Comparison of ENCODE assay signal across 8 cellular contexts in the genomic region with DNA sequence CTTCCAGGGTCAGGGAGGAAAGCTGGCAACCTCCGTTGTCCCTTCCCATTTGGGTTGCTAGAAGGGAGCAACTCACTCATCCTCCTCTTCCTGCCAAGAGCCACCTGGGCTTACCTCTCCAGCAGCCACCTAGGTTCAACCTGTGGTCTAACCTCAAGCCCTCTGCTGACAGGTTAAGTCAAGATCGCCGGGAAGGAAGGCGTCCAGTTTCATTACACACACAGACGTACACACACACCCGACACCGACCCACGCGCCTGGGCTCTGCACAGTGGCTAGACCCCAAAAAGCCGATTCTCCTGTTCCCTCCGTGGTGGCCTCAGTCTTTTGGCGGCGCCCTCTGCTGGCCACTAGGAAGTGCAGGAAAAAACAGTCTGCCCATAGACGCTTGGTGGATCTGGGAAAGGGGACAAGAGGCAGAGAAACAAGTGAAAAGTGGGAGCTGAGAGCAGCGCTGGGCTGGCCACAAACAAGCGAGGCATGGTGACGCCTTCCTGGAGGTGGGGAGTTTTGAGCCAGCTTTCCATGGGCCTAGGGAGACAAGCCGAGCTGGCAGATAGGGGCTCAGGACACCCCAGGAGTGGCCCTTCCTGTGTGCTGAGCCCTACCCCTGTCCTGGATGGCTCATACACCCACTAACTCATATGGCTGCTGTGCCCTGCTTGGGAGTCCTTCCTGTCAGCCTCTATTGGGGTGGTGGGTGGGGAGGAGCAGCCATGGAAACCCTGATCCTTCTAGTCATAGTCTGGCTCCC. TPM values are rescaled to one million over a fixed set of nuclear protein-coding genes. Genes with fewer than 3 reads are reported as not detected.
DNase-seq lines count a peak whose midpoint lies in the region; ATAC-seq and TF ChIP-seq lines count a peak whose summit lies in the region.

No MANE protein-coding gene starts in this region.

- TF ChIP-seq CTCF in DOHH2 (IDR thresholded peaks at IDR 0.05; ENCODE audit: low read depth, low read length, poor library complexity, severe bottlenecking), result peak; percentile 97
- TF ChIP-seq CTCF in mammary epithelial cell (conservative IDR thresholded peaks at IDR 0.05 in 1 of 2, IDR thresholded peaks at IDR 0.05 in 1 of 2; ENCODE audit: extremely low read depth in 1 of 2, insufficient read depth in 1 of 2, low read depth in 1 of 2, low read length in 2 of 2), result peak; percentile 92

- H3K4me3 ChIP-seq in DOHH2 (ENCODE audit: low read length) (peak overlapping the region; percentile 72), mammary epithelial cell (replicated peaks in 1 of 3; ENCODE audit: insufficient read depth in 1 of 3, low read depth in 2 of 3, low read length in 3 of 3) (no peak overlapping the region)

- H3K9me3 ChIP-seq in DOHH2 (ENCODE audit: control insufficient read depth, insufficient read depth, low read length) (no peaks in the 10 kb centered on the region), mammary epithelial cell (replicated peaks; ENCODE audit: insufficient read depth, low read length) (no peaks in the 10 kb centered on the region)

- H3K4me1 Mint-ChIP-seq in T-helper 1 cell treated with Interleukin-12 subunit alpha and Interleukin-12 subunit beta and Interleukin-4 antibody, amounts not matched to agents 30 μg/mL and 1 μg/mL, for 36 hours (ENCODE audit: low read depth), result peaks cover 28% of the 10 kb centered on the region

- 0 out of 2 replicates have a peak, but pooled peaks cover 2% of the 10 kb centered on the region for H3F3A ChIP-seq in DOHH2 (ENCODE audit: control insufficient read depth, insufficient read depth)

- peak overlapping the region; percentile 81 for H3K4me3 Mint-ChIP-seq in T-helper 1 cell treated with Interleukin-12 subunit alpha and Interleukin-12 subunit beta and Interleukin-4 antibody, amounts not matched to agents 30 μg/mL and 1 μg/mL, for 36 hours

- peaks cover 23% of the 10 kb centered on the region for H3K27me3 ChIP-seq in DOHH2 (ENCODE audit: control insufficient read depth, low read length)
- no peaks in the 10 kb centered on the region for H3K27me3 ChIP-seq in mammary epithelial cell (ENCODE audit: insufficient read depth, low read length)

- BruUV-seq in mammary epithelial cell (replicated peaks; lab: Mats Ljungman, UMichigan), result no TSS peak

- H3K9ac ChIP-seq in mammary epithelial cell (ENCODE audit: insufficient read depth, low read length), result no peak overlapping the region

- dilution Hi-C loops in mammary epithelial cell (cut with HindIII; ENCODE audit: low sequenced_read_pairs), result no loop called here

- H3K79me2 ChIP-seq in DOHH2 (ENCODE audit: control insufficient read depth, low read length) (no peaks in the 10 kb centered on the region), mammary epithelial cell (ENCODE audit: insufficient read depth, low read length) (no peaks in the 10 kb centered on the region)

- CTCF ChIA-PET in mammary epithelial cell (lab: Charles Lee; ENCODE audit: low non-redundant PET), result interaction anchor here (0.7 kb wide), 1 partner anchor 426 kb away, joined by 5 read pairs; no protein-coding TSS in a partner anchor

- H3K27ac ChIP-seq in DOHH2 (ENCODE audit: low read depth, low read length) (no peak overlapping the region), mammary epithelial cell (ENCODE audit: insufficient read depth, low read depth, low read length) (peak overlapping the region; percentile 27)

- H3K27ac Mint-ChIP-seq in T-helper 1 cell treated with Interleukin-12 subunit alpha and Interleukin-12 subunit beta and Interleukin-4 antibody, amounts not matched to agents 30 μg/mL and 1 μg/mL, for 36 hours, result peak overlapping the region; percentile 45

- peaks cover 19% of the 10 kb centered on the region for H3K27me3 Mint-ChIP-seq in T-helper 1 cell treated with Interleukin-12 subunit alpha and Interleukin-12 subunit beta and Interleukin-4 antibody, amounts not matched to agents 30 μg/mL and 1 μg/mL, for 36 hours (ENCODE audit: low read depth)

- ATAC-seq in HG02973 (IDR thresholded peaks at IDR 0.05; ENCODE audit: unreplicated experiment) (peak; percentile 36), left lobe of liver (peak; percentile 68), HG03025 (IDR thresholded peaks at IDR 0.05; ENCODE audit: low FRiP score, unreplicated experiment) (no peak)

- peaks cover 62% of the 10 kb centered on the region for H3K4me1 ChIP-seq in DOHH2 (ENCODE audit: control insufficient read depth, low read length)
- peaks cover 61% of the 10 kb centered on the region for H3K4me1 ChIP-seq in mammary epithelial cell (ENCODE audit: insufficient read depth, low read length)

- H3K36me3 Mint-ChIP-seq in T-helper 1 cell treated with Interleukin-12 subunit alpha and Interleukin-12 subunit beta and Interleukin-4 antibody, amounts not matched to agents 30 μg/mL and 1 μg/mL, for 36 hours (ENCODE audit: low read depth), result no peaks in the 10 kb centered on the region

- H3K4me2 ChIP-seq in DOHH2 (ENCODE audit: low read length) (peak overlapping the region; percentile 77), mammary epithelial cell (ENCODE audit: insufficient read depth, low read depth, low read length) (peak overlapping the region; percentile 14)

- H3K9me2 ChIP-seq in DOHH2 (replicated peaks; ENCODE audit: control insufficient read depth, low read length), result no peaks in the 10 kb centered on the region

- WGBS in mammary epithelial cell (ENCODE audit: low coverage, missing lambda C conversion rate), result 2% methylated on average over 18 of the region's 18 CpGs

- H3K36me3 ChIP-seq in DOHH2 (ENCODE audit: control insufficient read depth, low read length), result no peaks in the 10 kb centered on the region
- H3K36me3 ChIP-seq in mammary epithelial cell (ENCODE audit: insufficient read depth, low read length), result no peaks in the 10 kb centered on the region

- H4K20me1 ChIP-seq in DOHH2 (ENCODE audit: control insufficient read depth, insufficient read depth, low read depth, low read length) (no peaks in the 10 kb centered on the region), mammary epithelial cell (ENCODE audit: insufficient read depth, low read length) (no peaks in the 10 kb centered on the region)

- DNase-seq in mammary epithelial cell (peak; percentile 83), left lobe of liver (ENCODE audit: low spot score) (peak; percentile 66), NCI-H1105 treated with DMSO at 0.1 percent for 48 hours (lab: John Stamatoyannopoulos, UW) (no peak)
- DNase-seq in stimulated activated CD4-positive, alpha-beta T cell treated with anti-CD3 and anti-CD28 coated beads, TNF-alpha, amount 100 ng/mL, for 24 hours (ENCODE audit: low read depth in 3 of 3), result peak; percentile 38 to 69 (median 50)

- H3K9me3 Mint-ChIP-seq in T-helper 1 cell treated with Interleukin-12 subunit alpha and Interleukin-12 subunit beta and Interleukin-4 antibody, amounts not matched to agents 30 μg/mL and 1 μg/mL, for 36 hours, result no peaks in the 10 kb centered on the region

- peak overlapping the region; percentile 28 for H2AFZ ChIP-seq in mammary epithelial cell (ENCODE audit: low read depth, low read length)

- in situ Hi-C loops in mammary epithelial cell (cut with MboI; ENCODE audit: low sequenced_read_pairs in 2 of 2), result loop anchor here (5.0 to 25.0 kb wide), 3 partner anchors 163 to 352 kb away; a partner anchor contains a TSS

- intact Hi-C loops in mammary epithelial cell (cut with micrococcal nuclease), result loop anchor here (1.0 to 10.0 kb wide), 9 partner anchors 68 to 560 kb away; a partner anchor contains a TSS

RNA-seq across cellular contexts. Expression of a gene that starts 52.7 kb away (rescaled TPM):
- total RNA-seq in mammary epithelial cell, result 10 to 100 TPM; 57.2 to 82.0 TPM
- polyA plus RNA-seq in mammary epithelial cell, result 110 TPM
- 56.3 TPM for polyA minus RNA-seq in mammary epithelial cell
- total RNA-seq in left lobe of liver, result 35.3 TPM

RNA-seq across cellular contexts. Expression of a gene that starts 52.8 kb away (rescaled TPM):
- 100 to 1,000 TPM; 121 to 182 TPM for total RNA-seq in mammary epithelial cell
- 141 TPM for polyA plus RNA-seq in mammary epithelial cell
- 256 TPM for polyA minus RNA-seq in mammary epithelial cell
- total RNA-seq in left lobe of liver, result 38.0 TPM
